8 cellular contexts compared by ENCODE assay signal in genomic region chr14:67820428-67820881, GRCh38. TPM values are rescaled to one million over a fixed set of nuclear protein-coding genes. Genes with fewer than 3 reads are reported as not detected.
DNase-seq lines count a peak whose midpoint lies in the region; ATAC-seq and TF ChIP-seq lines count a peak whose summit lies in the region.

No MANE protein-coding gene starts in this region.

- DNase-seq in GDM1 (lab: John Stamatoyannopoulos, UW) = peak; percentile 15
- DNase-seq in activated T-helper 1 cell treated with anti-CD3 and anti-CD28 coated beads, Interleukin-12 subunit alpha, Interleukin-12 subunit beta, Interleukin-2, Interleukin-4 antibody, amounts not matched to agents 30 ng/mL and 10 ng/mL and 1 ng/mL, durations not matched to agents 14 hours and 24 hours and 36 hours (ENCODE audit: low spot score) = no peak
- DNase-seq in iris pigment epithelial cell (ENCODE audit: low read depth) = peak; percentile 31
- DNase-seq in suprapubic skin (ENCODE audit: low spot score in 2 of 2) = no peak
- no peak for DNase-seq in NCI-H1436 (lab: John Stamatoyannopoulos, UW)

- peak overlapping the region; percentile 92 for H3K4me3 Mint-ChIP-seq in activated T-helper 1 cell treated with anti-CD3 and anti-CD28 coated beads, Interleukin-12 subunit alpha, Interleukin-12 subunit beta, Interleukin-2, Interleukin-4 antibody, amounts not matched to agents 30 ng/mL and 10 ng/mL and 1 ng/mL, durations not matched to agents 14 hours and 24 hours and 36 hours

- intact Hi-C loops in activated T-helper 1 cell treated with anti-CD3 and anti-CD28 coated beads, Interleukin-12 subunit alpha, Interleukin-12 subunit beta, Interleukin-2, Interleukin-4 antibody, amounts not matched to agents 30 ng/mL and 10 ng/mL and 1 ng/mL, durations not matched to agents 14 hours and 24 hours and 36 hours (cut with micrococcal nuclease) = no loop called here

- H3K4me3 ChIP-seq in suprapubic skin = peak overlapping the region; percentile 88

- TF ChIP-seq EP300 in suprapubic skin (IDR thresholded peaks at IDR 0.05) = no peak

- H3K4me1 Mint-ChIP-seq in activated T-helper 1 cell treated with anti-CD3 and anti-CD28 coated beads, Interleukin-12 subunit alpha, Interleukin-12 subunit beta, Interleukin-2, Interleukin-4 antibody, amounts not matched to agents 30 ng/mL and 10 ng/mL and 1 ng/mL, durations not matched to agents 14 hours and 24 hours and 36 hours (ENCODE audit: low read depth) = peaks cover 40% of the 10 kb centered on the region

- H3K4me1 ChIP-seq in suprapubic skin = peaks cover 21% of the 10 kb centered on the region

- H3K36me3 ChIP-seq in KOPT-K1 (ENCODE audit: insufficient read depth, low read length) (peaks cover 6% of the 10 kb centered on the region), suprapubic skin (no peaks in the 10 kb centered on the region)

- H3K9me3 Mint-ChIP-seq in activated T-helper 1 cell treated with anti-CD3 and anti-CD28 coated beads, Interleukin-12 subunit alpha, Interleukin-12 subunit beta, Interleukin-2, Interleukin-4 antibody, amounts not matched to agents 30 ng/mL and 10 ng/mL and 1 ng/mL, durations not matched to agents 14 hours and 24 hours and 36 hours = no peaks in the 10 kb centered on the region

- 26% methylated on average over 12 of the region's 12 CpGs for WGBS in suprapubic skin

- H3K9me3 ChIP-seq in KOPT-K1 (ENCODE audit: insufficient read depth, low read length, poor library complexity, severe bottlenecking) (no peaks in the 10 kb centered on the region), suprapubic skin (no peaks in the 10 kb centered on the region)

- no peaks in the 10 kb centered on the region for H3K27me3 ChIP-seq in suprapubic skin

- H3K27ac Mint-ChIP-seq in activated T-helper 1 cell treated with anti-CD3 and anti-CD28 coated beads, Interleukin-12 subunit alpha, Interleukin-12 subunit beta, Interleukin-2, Interleukin-4 antibody, amounts not matched to agents 30 ng/mL and 10 ng/mL and 1 ng/mL, durations not matched to agents 14 hours and 24 hours and 36 hours = peak overlapping the region; percentile 89

- no peaks in the 10 kb centered on the region for H3K27me3 Mint-ChIP-seq in activated T-helper 1 cell treated with anti-CD3 and anti-CD28 coated beads, Interleukin-12 subunit alpha, Interleukin-12 subunit beta, Interleukin-2, Interleukin-4 antibody, amounts not matched to agents 30 ng/mL and 10 ng/mL and 1 ng/mL, durations not matched to agents 14 hours and 24 hours and 36 hours (ENCODE audit: insufficient read depth)

- no peak for TF ChIP-seq CTCF in suprapubic skin (IDR thresholded peaks at IDR 0.05)

- no peaks in the 10 kb centered on the region for H3K36me3 Mint-ChIP-seq in activated T-helper 1 cell treated with anti-CD3 and anti-CD28 coated beads, Interleukin-12 subunit alpha, Interleukin-12 subunit beta, Interleukin-2, Interleukin-4 antibody, amounts not matched to agents 30 ng/mL and 10 ng/mL and 1 ng/mL, durations not matched to agents 14 hours and 24 hours and 36 hours (ENCODE audit: low read depth)

- no peak for TF ChIP-seq POLR2A in suprapubic skin (IDR thresholded peaks at IDR 0.05)

- peak overlapping the region; percentile 76 for H3K27ac ChIP-seq in KOPT-K1 (ENCODE audit: low read depth, low read length, poor library complexity, severe bottlenecking)
- no peak overlapping the region for H3K27ac ChIP-seq in suprapubic skin

- no peak for ATAC-seq in HG03342 (IDR thresholded peaks at IDR 0.05; ENCODE audit: unreplicated experiment)
- ATAC-seq in HG02759 (IDR thresholded peaks at IDR 0.05; ENCODE audit: unreplicated experiment) = no peak

RNA-seq across cellular contexts. Expression of gene RAD51B, which starts 0.9 kb away (rescaled TPM):
- total RNA-seq in activated T-helper 1 cell treated with anti-CD3 and anti-CD28 coated beads, Interleukin-12 subunit alpha, Interleukin-12 subunit beta, Interleukin-2, Interleukin-4 antibody, amounts not matched to agents 30 ng/mL and 10 ng/mL and 1 ng/mL, durations not matched to agents 14 hours and 24 hours and 36 hours = 25.9 and 26.1 TPM in 2 replicates
- 10 to 100 TPM; 19.6 to 39.7 (median 25.4) TPM for total RNA-seq in suprapubic skin

RNA-seq across cellular contexts. Expression of gene ZFYVE26, which starts 4.1 kb away (rescaled TPM):
- total RNA-seq in activated T-helper 1 cell treated with anti-CD3 and anti-CD28 coated beads, Interleukin-12 subunit alpha, Interleukin-12 subunit beta, Interleukin-2, Interleukin-4 antibody, amounts not matched to agents 30 ng/mL and 10 ng/mL and 1 ng/mL, durations not matched to agents 14 hours and 24 hours and 36 hours = 15.2 and 20.0 TPM in 2 replicates
- 10 to 100 TPM; 20.9 to 81.6 (median 40.9) TPM for total RNA-seq in suprapubic skin

Comparison
In these comparisons a context has a peak if more than half of its experiments do, and no peak if none do; other contexts are left out.
1. DNase-seq: peak in GDM1 (single experiment) and iris pigment epithelial cell (single experiment); none in activated T-helper 1 cell treated with anti-CD3 and anti-CD28 coated beads, Interleukin-12 subunit alpha, Interleukin-12 subunit beta, Interleukin-2, Interleukin-4 antibody, amounts not matched to agents 30 ng/mL and 10 ng/mL and 1 ng/mL, durations not matched to agents 14 hours and 24 hours and 36 hours (single experiment), suprapubic skin (0 of 2) and NCI-H1436 (single experiment).